ENCODE assay signal across 16 cellular contexts in the genomic region with DNA sequence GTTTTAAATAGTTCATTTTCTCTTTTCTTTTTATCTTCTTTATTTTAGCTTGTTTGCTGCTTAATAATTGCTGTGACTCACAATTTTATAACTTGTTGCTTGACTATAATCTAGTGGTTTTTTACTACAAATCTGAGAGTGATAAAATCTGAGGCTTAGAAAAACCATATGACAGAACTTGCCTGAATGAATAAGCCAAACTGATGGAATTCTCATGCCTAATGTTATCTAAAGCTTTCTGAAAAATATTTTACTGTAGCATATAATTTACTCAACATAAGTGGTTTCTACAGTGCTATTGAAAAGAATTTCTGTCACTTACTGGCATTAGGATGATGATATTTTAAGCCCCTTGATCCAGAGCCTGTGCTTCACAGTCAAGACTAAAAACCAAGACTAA.
"Had no signal": no experiment of that assay in that cellular context is flagged by ENCODE, and none has a peak within 500 bp of the region (broad histone marks: within the 10 kb centered on the region; RNA-seq: fewer than 3 reads in every experiment).

No MANE protein-coding gene starts in this region.

- H3K4me1 Mint-ChIP-seq: activated B cell treated with CpG ODN at 0.5 μM for 24 hours; immature natural killer cell; naive thymus-derived CD4-positive, alpha-beta T cell; T-helper 17 cell had no signal

- ATAC-seq: left cardiac atrium; lower lobe of right lung; naive thymus-derived CD4-positive, alpha-beta T cell; sciatic nerve; T-helper 17 cell had no signal

- H3K27me3 Mint-ChIP-seq: activated B cell treated with CpG ODN at 0.5 μM for 24 hours; dendritic cell treated with granulocyte-macrophage colony-stimulating factor and Interleukin-4, amounts not matched to agents 40 ng/mL and 50 ng/mL, for 4 days; naive thymus-derived CD4-positive, alpha-beta T cell; T-helper 17 cell had no signal

- H3K9me3 ChIP-seq: adrenal gland, lower lobe of right lung, prostate gland, stomach, thoracic aorta had no signal

- H3K36me3 Mint-ChIP-seq: brain; immature natural killer cell; naive thymus-derived CD4-positive, alpha-beta T cell had no signal

- H3K27me3 ChIP-seq: adrenal gland, stomach had no signal

- H3K27ac Mint-ChIP-seq: activated B cell treated with CpG ODN at 0.5 μM for 24 hours; brain; dendritic cell treated with granulocyte-macrophage colony-stimulating factor and Interleukin-4, amounts not matched to agents 40 ng/mL and 50 ng/mL, for 4 days; immature natural killer cell; naive thymus-derived CD4-positive, alpha-beta T cell; T-helper 17 cell had no signal

- H3K4me1 ChIP-seq: adrenal gland, lower lobe of right lung, prostate gland, stomach had no signal

- H3K4me3 Mint-ChIP-seq: activated B cell treated with CpG ODN at 0.5 μM for 24 hours; brain; dendritic cell treated with granulocyte-macrophage colony-stimulating factor and Interleukin-4, amounts not matched to agents 40 ng/mL and 50 ng/mL, for 4 days; immature natural killer cell; naive thymus-derived CD4-positive, alpha-beta T cell; T-helper 17 cell had no signal

- H3K4me3 ChIP-seq: adrenal gland, lower lobe of right lung, prostate gland, stomach, thoracic aorta had no signal

- H3K9me3 Mint-ChIP-seq: brain; dendritic cell treated with granulocyte-macrophage colony-stimulating factor and Interleukin-4, amounts not matched to agents 40 ng/mL and 50 ng/mL, for 4 days had no signal

- H3K36me3 ChIP-seq: adrenal gland, lower lobe of right lung, prostate gland, stomach, thoracic aorta had no signal

- H3K27ac ChIP-seq: adrenal gland, lower lobe of right lung, prostate gland, stomach, thoracic aorta had no signal

- DNase-seq: activated B cell treated with CpG ODN at 0.5 μM for 24 hours; activated CD4-positive, alpha-beta T cell treated with anti-CD3 and anti-CD28 coated beads, Interleukin-2, amount 50 U/mL, for 1 hour; activated naive CD4-positive, alpha-beta T cell treated with anti-CD3 and anti-CD28 coated beads, Interleukin-2, amount 50 U/mL, for 16 hours; adrenal gland; immature natural killer cell; left cardiac atrium; lower lobe of right lung; naive thymus-derived CD4-positive, alpha-beta T cell; stimulated activated CD4-positive, alpha-beta T cell treated with anti-CD3 and anti-CD28 coated beads, Interleukin-4, amount 100 ng/mL, for 4 hours; stomach; T-helper 17 cell had no signal
